ENCODE assay signal across 27 cellular contexts in the genomic region with DNA sequence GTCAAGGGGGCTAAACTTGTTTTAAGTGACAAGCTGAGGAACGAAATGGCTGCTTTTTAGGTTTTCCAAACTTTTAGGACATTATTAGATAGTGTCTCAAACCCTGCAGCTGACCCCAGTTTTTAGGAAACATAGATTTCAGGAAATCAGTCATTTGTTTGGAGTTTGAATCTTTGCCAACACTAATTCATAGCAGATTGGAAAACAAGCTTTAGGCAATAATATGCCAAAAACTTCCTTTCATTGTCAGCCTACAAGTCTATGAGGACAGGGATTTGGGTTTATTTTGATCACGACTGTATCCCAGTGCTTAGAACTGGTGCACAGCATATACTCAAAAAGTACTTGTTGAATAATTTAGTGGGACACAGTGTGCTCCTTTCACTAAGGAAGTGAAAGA.
DNase-seq lines count a peak whose midpoint lies in the region; ATAC-seq and TF ChIP-seq lines count a peak whose summit lies in the region.
"Had no signal": no experiment of that assay in that cellular context is flagged by ENCODE, and none has a peak within 500 bp of the region (broad histone marks: within the 10 kb centered on the region; RNA-seq: fewer than 3 reads in every experiment).

No MANE protein-coding gene starts in this region.

- H3K36me3 ChIP-seq in transverse colon, result no peaks in the 10 kb centered on the region
- H3K36me3 ChIP-seq: ovary, spleen had no signal

- H3K4me3 ChIP-seq in AG09309 (ENCODE audit: control insufficient read depth, low read depth, low read length) (no peak overlapping the region), cardiac fibroblast (replicated peaks in 1 of 2; ENCODE audit: low read depth in 2 of 2, low read length in 2 of 2) (no peak overlapping the region), fibroblast of villous mesenchyme (ENCODE audit: low read depth, low read length) (no peak overlapping the region), transverse colon (no peak overlapping the region)
- H3K4me3 ChIP-seq: ovary, spleen, testis had no signal

- in situ Hi-C loops in transverse colon (cut with MboI; ENCODE audit: low pct_ligation_motif_present in 1 of 4, low pct_unique_long_range_greater_than_20kb in 1 of 4, low sequenced_read_pairs in 3 of 4), result no loop called here

- peak; percentile 18 for DNase-seq in AG09309 (ENCODE audit: low read depth)
- DNase-seq in HCEC 1CT, result peak; percentile 41
- DNase-seq in cardiac fibroblast (ENCODE audit: low read depth in 2 of 2), result peak; percentile 21 to 40
- peak; percentile 12 for DNase-seq in fibroblast of villous mesenchyme (ENCODE audit: low read depth)
- no peak for DNase-seq in NCI-H345 (lab: John Stamatoyannopoulos, UW)
- DNase-seq in transverse colon, result no peak
- DNase-seq in hippocampal formation (lab: John Stamatoyannopoulos, UW), result no peak
- DNase-seq: activated CD4-positive, alpha-beta T cell treated with anti-CD3 and anti-CD28 coated beads, Interleukin-2, amount 10 ng/mL, durations not matched to agents 7 days and 5 days; activated naive CD4-positive, alpha-beta T cell; activated T-cell treated with anti-CD3 and anti-CD28 coated beads, Interleukin-2, amount 50 U/mL, for 48 hours; amniotic stem cell; CD4-positive, CD25-positive, alpha-beta regulatory T cell; cortex of kidney; Kasumi-1; kidney; NCI-H1694; NCI-H2171 treated with DMSO at 0.1 percent for 48 hours; NCI-H526 treated with DMSO at 0.1 percent for 48 hours; ovary; spleen; stimulated activated CD4-positive, alpha-beta T cell treated with anti-CD3 and anti-CD28 coated beads, Interleukin-4, amount 100 ng/mL, for 24 hours; stimulated activated naive CD4-positive, alpha-beta T cell; T-helper 2 cell; testis had no signal

- H3K9me3 ChIP-seq in transverse colon, result no peaks in the 10 kb centered on the region
- H3K9me3 ChIP-seq: ovary, spleen, testis had no signal

- ATAC-seq in GM18498 (IDR thresholded peaks at IDR 0.05; ENCODE audit: unreplicated experiment), result no peak
- ATAC-seq: natural killer cell treated with Interleukin-12 subunit alpha and Interleukin-12 subunit beta and Interleukin-15 and Interleukin-18, amount 100 ng/mL, for 72 hours had no signal

- no peak for TF ChIP-seq EP300 in transverse colon (IDR thresholded peaks at IDR 0.05; ENCODE audit: low read depth)

- TF ChIP-seq POLR2A in transverse colon (IDR thresholded peaks at IDR 0.05), result no peak

- WGBS in transverse colon (ENCODE audit: low coverage in 1 of 2), 2 donors, result 56 to 63% methylated on average over 1 to 2 of the region's 2 CpGs

- intact Hi-C loops in transverse colon (cut with DNase I; ENCODE audit: low total_unique reads), result no loop called here

- no peak overlapping the region for H3K27ac ChIP-seq in transverse colon
- H3K27ac ChIP-seq: ovary, spleen, testis, VCaP had no signal

- no peaks in the 10 kb centered on the region for H3K27me3 ChIP-seq in transverse colon
- H3K27me3 ChIP-seq: ovary, spleen, testis had no signal

- H3K4me1 ChIP-seq in transverse colon, result no peaks in the 10 kb centered on the region
- H3K4me1 ChIP-seq: spleen, testis had no signal

- TF ChIP-seq CTCF in AG09309 (IDR thresholded peaks at IDR 0.05; ENCODE audit: control insufficient read depth, insufficient read depth, low read depth, low read length, missing control alignments) (no peak), cardiac fibroblast (IDR thresholded peaks at IDR 0.05; ENCODE audit: low read depth, low read length) (no peak), fibroblast of villous mesenchyme (IDR thresholded peaks at IDR 0.05; ENCODE audit: insufficient read depth, low read depth, low read length) (no peak), transverse colon (IDR thresholded peaks at IDR 0.05) (no peak)

Comparison
In these comparisons a context has a peak if more than half of its experiments do, and no peak if none do; other contexts are left out.
1. DNase-seq: peak in AG09309 (single experiment), HCEC 1CT (single experiment), cardiac fibroblast (2 of 2) and fibroblast of villous mesenchyme (single experiment); none in NCI-H345 (single experiment), transverse colon (single experiment) and hippocampal formation (0 of 2).